2 cellular contexts compared by ENCODE assay signal in genomic region chr9:130866474-130866965, GRCh38.
A peak's percentile ranks its signal among the peaks of the same experiment; 100 is the strongest.
TF ChIP-seq lines count a peak whose summit lies in the region.

No MANE protein-coding gene starts in this region.

TF ChIP-seq in GM23338, 12 proteins besides CTCF, POLR2A, EP300 and RAD21:
- 0 out of 2 replicates have a peak, but pooled peaks have one; percentile 4 for TF ChIP-seq ZNF462 (CRISPR knock-in tag; IDR thresholded peaks at IDR 0.05)
- no peak for TF ChIP-seq EZH2phosphoT487 (IDR thresholded peaks at IDR 0.05; ENCODE audit: unreplicated experiment)
- 0 out of 2 replicates have a peak, but pooled peaks have one; percentile 28 for TF ChIP-seq CREB1 (CRISPR knock-in tag; IDR thresholded peaks at IDR 0.05; ENCODE audit: low read depth)

TF ChIP-seq in HepG2, 621 proteins besides CTCF, POLR2A, EP300 and RAD21 (continued from another document and continues in another):
- TF ChIP-seq ETV5 (CRISPR knock-in tag; IDR thresholded peaks at IDR 0.05; ENCODE audit: borderline replicate concordance) (0 out of 2 replicates have a peak, but pooled peaks have one; percentile 25), ZNF235 (CRISPR knock-in tag; IDR thresholded peaks at IDR 0.05; ENCODE audit: borderline replicate concordance) (no peak), SAP130 (CRISPR knock-in tag; IDR thresholded peaks at IDR 0.05; ENCODE audit: low read depth) (peak; percentile 35; the same call in 1 of the 2 replicates), HOXA3 (CRISPR knock-in tag; IDR thresholded peaks at IDR 0.05) (0 out of 2 replicates have a peak, but pooled peaks have one; percentile 18), ZNF138 (CRISPR knock-in tag; IDR thresholded peaks at IDR 0.05; ENCODE audit: low read depth) (no peak), ZGPAT (CRISPR knock-in tag; IDR thresholded peaks at IDR 0.05) (peak; percentile 41; the same call in 1 of the 2 replicates), CEBPG (CRISPR knock-in tag; IDR thresholded peaks at IDR 0.05) (0 out of 2 replicates have a peak, but pooled peaks have one; percentile 31), MED1 (CRISPR knock-in tag; IDR thresholded peaks at IDR 0.05) (peak; percentile 49; the same call in 1 of the 2 replicates), ZBTB38 (CRISPR knock-in tag; IDR thresholded peaks at IDR 0.05) (no peak), ERF (CRISPR knock-in tag; IDR thresholded peaks at IDR 0.05) (peak; percentile 56; the same call in 1 of the 2 replicates), KAT2B (IDR thresholded peaks at IDR 0.05; ENCODE audit: borderline replicate concordance, low read depth, low read length) (no peak), YEATS2 (CRISPR knock-in tag; IDR thresholded peaks at IDR 0.05; ENCODE audit: borderline replicate concordance) (0 out of 2 replicates have a peak, but pooled peaks have one; percentile 24), BORCS8-MEF2B (CRISPR knock-in tag; IDR thresholded peaks at IDR 0.05) (no peak), ELF3 (CRISPR knock-in tag; IDR thresholded peaks at IDR 0.05) (peak; percentile 37; the same call in 1 of the 2 replicates), HDAC1 (CRISPR knock-in tag; IDR thresholded peaks at IDR 0.05) (0 out of 2 replicates have a peak, but pooled peaks have one; percentile 35), ZNF574 (CRISPR knock-in tag; IDR thresholded peaks at IDR 0.05) (peak; percentile 74), GABPB1 (CRISPR knock-in tag; IDR thresholded peaks at IDR 0.05) (peak; percentile 27; the same call in 1 of the 2 replicates), ZNF564 (CRISPR knock-in tag; IDR thresholded peaks at IDR 0.05) (no peak), ZNF776 (CRISPR knock-in tag; IDR thresholded peaks at IDR 0.05) (no peak), CBFB (CRISPR knock-in tag; IDR thresholded peaks at IDR 0.05) (peak; percentile 84), KDM3A (CRISPR knock-in tag; IDR thresholded peaks at IDR 0.05; ENCODE audit: low read depth) (0 out of 2 replicates have a peak, but pooled peaks have one; percentile 31), GATAD2A (CRISPR knock-in tag; IDR thresholded peaks at IDR 0.05) (peak; percentile 49; the same call in 1 of the 2 replicates), NONO (IDR thresholded peaks at IDR 0.05) (no peak), NONO (CRISPR knock-in tag; conservative IDR thresholded peaks at IDR 0.05) (0 out of 2 replicates have a peak, but pooled peaks have one; percentile 29), RBM22 (optimal IDR thresholded peaks at IDR 0.05; ENCODE audit: low read length) (no peak), ZNF598 (CRISPR knock-in tag; IDR thresholded peaks at IDR 0.05; ENCODE audit: borderline replicate concordance) (0 out of 2 replicates have a peak, but pooled peaks have one; percentile 35)
- TF ChIP-seq, protein P1, sequence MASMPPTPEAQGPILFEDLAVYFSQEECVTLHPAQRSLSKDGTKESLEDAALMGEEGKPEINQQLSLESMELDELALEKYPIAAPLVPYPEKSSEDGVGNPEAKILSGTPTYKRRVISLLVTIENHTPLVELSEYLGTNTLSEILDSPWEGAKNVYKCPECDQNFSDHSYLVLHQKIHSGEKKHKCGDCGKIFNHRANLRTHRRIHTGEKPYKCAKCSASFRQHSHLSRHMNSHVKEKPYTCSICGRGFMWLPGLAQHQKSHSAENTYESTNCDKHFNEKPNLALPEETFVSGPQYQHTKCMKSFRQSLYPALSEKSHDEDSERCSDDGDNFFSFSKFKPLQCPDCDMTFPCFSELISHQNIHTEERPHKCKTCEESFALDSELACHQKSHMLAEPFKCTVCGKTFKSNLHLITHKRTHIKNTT (CRISPR knock-in tag; IDR thresholded peaks at IDR 0.05) = no peak
- TF ChIP-seq, protein P2, sequence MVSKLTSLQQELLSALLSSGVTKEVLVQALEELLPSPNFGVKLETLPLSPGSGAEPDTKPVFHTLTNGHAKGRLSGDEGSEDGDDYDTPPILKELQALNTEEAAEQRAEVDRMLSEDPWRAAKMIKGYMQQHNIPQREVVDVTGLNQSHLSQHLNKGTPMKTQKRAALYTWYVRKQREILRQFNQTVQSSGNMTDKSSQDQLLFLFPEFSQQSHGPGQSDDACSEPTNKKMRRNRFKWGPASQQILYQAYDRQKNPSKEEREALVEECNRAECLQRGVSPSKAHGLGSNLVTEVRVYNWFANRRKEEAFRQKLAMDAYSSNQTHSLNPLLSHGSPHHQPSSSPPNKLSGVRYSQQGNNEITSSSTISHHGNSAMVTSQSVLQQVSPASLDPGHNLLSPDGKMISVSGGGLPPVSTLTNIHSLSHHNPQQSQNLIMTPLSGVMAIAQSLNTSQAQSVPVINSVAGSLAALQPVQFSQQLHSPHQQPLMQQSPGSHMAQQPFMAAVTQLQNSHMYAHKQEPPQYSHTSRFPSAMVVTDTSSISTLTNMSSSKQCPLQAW (CRISPR knock-in tag; IDR thresholded peaks at IDR 0.05) = peak; percentile 29; the same call in 1 of the 2 replicates
- TF ChIP-seq, protein P3, sequence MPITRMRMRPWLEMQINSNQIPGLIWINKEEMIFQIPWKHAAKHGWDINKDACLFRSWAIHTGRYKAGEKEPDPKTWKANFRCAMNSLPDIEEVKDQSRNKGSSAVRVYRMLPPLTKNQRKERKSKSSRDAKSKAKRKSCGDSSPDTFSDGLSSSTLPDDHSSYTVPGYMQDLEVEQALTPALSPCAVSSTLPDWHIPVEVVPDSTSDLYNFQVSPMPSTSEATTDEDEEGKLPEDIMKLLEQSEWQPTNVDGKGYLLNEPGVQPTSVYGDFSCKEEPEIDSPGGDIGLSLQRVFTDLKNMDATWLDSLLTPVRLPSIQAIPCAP (CRISPR knock-in tag; IDR thresholded peaks at IDR 0.05; ENCODE audit: low read depth) = no peak
- TF ChIP-seq, protein P4, sequence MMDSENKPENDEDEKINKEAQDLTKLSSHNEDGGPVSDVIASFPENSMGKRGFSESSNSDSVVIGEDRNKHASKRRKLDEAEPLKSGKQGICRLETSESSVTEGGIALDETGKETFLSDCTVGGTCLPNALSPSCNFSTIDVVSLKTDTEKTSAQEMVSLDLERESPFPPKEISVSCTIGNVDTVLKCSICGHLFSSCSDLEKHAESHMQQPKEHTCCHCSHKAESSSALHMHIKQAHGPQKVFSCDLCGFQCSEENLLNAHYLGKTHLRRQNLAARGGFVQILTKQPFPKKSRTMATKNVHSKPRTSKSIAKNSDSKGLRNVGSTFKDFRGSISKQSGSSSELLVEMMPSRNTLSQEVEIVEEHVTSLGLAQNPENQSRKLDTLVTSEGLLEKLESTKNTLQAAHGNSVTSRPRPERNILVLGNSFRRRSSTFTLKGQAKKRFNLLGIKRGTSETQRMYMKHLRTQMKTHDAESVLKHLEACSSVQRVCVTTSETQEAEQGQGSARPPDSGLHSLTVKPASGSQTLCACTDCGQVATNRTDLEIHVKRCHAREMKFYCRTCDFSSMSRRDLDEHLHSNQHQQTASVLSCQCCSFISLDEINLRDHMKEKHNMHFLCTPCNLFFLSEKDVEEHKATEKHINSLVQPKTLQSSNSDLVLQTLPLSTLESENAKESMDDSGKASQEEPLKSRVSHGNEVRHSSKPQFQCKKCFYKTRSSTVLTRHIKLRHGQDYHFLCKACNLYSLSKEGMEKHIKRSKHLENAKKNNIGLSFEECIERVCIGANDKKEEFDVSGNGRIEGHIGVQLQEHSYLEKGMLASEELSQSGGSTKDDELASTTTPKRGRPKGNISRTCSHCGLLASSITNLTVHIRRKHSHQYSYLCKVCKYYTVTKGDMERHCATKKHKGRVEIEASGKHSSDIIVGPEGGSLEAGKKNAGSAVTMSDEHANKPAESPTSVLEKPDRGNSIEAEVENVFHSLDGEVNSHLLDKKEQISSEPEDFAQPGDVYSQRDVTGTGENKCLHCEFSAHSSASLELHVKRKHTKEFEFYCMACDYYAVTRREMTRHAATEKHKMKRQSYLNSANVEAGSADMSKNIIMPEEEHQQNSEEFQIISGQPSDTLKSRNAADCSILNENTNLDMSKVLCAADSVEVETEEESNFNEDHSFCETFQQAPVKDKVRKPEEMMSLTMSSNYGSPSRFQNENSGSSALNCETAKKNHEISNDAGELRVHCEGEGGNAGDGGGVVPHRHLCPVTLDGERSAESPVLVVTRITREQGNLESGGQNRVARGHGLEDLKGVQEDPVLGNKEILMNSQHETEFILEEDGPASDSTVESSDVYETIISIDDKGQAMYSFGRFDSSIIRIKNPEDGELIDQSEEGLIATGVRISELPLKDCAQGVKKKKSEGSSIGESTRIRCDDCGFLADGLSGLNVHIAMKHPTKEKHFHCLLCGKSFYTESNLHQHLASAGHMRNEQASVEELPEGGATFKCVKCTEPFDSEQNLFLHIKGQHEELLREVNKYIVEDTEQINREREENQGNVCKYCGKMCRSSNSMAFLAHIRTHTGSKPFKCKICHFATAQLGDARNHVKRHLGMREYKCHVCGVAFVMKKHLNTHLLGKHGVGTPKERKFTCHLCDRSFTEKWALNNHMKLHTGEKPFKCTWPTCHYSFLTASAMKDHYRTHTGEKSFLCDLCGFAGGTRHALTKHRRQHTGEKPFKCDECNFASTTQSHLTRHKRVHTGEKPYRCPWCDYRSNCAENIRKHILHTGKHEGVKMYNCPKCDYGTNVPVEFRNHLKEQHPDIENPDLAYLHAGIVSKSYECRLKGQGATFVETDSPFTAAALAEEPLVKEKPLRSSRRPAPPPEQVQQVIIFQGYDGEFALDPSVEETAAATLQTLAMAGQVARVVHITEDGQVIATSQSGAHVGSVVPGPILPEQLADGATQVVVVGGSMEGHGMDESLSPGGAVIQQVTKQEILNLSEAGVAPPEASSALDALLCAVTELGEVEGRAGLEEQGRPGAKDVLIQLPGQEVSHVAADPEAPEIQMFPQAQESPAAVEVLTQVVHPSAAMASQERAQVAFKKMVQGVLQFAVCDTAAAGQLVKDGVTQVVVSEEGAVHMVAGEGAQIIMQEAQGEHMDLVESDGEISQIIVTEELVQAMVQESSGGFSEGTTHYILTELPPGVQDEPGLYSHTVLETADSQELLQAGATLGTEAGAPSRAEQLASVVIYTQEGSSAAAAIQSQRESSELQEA (CRISPR knock-in tag; IDR thresholded peaks at IDR 0.05; ENCODE audit: not compliant biosample characterization) = no peak
- TF ChIP-seq, protein P5, sequence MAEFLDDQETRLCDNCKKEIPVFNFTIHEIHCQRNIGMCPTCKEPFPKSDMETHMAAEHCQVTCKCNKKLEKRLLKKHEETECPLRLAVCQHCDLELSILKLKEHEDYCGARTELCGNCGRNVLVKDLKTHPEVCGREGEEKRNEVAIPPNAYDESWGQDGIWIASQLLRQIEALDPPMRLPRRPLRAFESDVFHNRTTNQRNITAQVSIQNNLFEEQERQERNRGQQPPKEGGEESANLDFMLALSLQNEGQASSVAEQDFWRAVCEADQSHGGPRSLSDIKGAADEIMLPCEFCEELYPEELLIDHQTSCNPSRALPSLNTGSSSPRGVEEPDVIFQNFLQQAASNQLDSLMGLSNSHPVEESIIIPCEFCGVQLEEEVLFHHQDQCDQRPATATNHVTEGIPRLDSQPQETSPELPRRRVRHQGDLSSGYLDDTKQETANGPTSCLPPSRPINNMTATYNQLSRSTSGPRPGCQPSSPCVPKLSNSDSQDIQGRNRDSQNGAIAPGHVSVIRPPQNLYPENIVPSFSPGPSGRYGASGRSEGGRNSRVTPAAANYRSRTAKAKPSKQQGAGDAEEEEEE (CRISPR knock-in tag; IDR thresholded peaks at IDR 0.05; ENCODE audit: borderline replicate concordance) = no peak
- TF ChIP-seq, protein P6, sequence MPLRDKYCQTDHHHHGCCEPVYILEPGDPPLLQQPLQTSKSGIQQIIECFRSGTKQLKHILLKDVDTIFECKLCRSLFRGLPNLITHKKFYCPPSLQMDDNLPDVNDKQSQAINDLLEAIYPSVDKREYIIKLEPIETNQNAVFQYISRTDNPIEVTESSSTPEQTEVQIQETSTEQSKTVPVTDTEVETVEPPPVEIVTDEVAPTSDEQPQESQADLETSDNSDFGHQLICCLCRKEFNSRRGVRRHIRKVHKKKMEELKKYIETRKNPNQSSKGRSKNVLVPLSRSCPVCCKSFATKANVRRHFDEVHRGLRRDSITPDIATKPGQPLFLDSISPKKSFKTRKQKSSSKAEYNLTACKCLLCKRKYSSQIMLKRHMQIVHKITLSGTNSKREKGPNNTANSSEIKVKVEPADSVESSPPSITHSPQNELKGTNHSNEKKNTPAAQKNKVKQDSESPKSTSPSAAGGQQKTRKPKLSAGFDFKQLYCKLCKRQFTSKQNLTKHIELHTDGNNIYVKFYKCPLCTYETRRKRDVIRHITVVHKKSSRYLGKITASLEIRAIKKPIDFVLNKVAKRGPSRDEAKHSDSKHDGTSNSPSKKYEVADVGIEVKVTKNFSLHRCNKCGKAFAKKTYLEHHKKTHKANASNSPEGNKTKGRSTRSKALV (CRISPR knock-in tag; IDR thresholded peaks at IDR 0.05) = 0 out of 2 replicates have a peak, but pooled peaks have one; percentile 71
- TF ChIP-seq, protein P7, sequence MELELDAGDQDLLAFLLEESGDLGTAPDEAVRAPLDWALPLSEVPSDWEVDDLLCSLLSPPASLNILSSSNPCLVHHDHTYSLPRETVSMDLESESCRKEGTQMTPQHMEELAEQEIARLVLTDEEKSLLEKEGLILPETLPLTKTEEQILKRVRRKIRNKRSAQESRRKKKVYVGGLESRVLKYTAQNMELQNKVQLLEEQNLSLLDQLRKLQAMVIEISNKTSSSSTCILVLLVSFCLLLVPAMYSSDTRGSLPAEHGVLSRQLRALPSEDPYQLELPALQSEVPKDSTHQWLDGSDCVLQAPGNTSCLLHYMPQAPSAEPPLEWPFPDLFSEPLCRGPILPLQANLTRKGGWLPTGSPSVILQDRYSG (CRISPR knock-in tag; IDR thresholded peaks at IDR 0.05) = no peak
- TF ChIP-seq, protein P8, sequence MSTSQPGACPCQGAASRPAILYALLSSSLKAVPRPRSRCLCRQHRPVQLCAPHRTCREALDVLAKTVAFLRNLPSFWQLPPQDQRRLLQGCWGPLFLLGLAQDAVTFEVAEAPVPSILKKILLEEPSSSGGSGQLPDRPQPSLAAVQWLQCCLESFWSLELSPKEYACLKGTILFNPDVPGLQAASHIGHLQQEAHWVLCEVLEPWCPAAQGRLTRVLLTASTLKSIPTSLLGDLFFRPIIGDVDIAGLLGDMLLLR (CRISPR knock-in tag; IDR thresholded peaks at IDR 0.05) = no peak
